Comparison of ENCODE assay signal across 1 cellular context in genomic region chr11:75398906-75399305, GRCh38.
TF ChIP-seq lines count a peak whose summit lies in the region.

No MANE protein-coding gene starts in this region.

TF ChIP-seq in K562, 482 proteins besides CTCF, POLR2A, EP300 and RAD21:
- TF ChIP-seq PHB2 (IDR thresholded peaks at IDR 0.05; ENCODE audit: low read depth) (no peak), BRD4 (IDR thresholded peaks at IDR 0.05) (no peak), ILF3 (IDR thresholded peaks at IDR 0.05; ENCODE audit: borderline replicate concordance) (no peak), PTTG1 (tag; IDR thresholded peaks at IDR 0.05; ENCODE audit: low read depth) (no peak), PPARD (CRISPR knock-in tag; IDR thresholded peaks at IDR 0.05) (no peak)
